19 cellular contexts compared by ENCODE assay signal in the genomic region with DNA sequence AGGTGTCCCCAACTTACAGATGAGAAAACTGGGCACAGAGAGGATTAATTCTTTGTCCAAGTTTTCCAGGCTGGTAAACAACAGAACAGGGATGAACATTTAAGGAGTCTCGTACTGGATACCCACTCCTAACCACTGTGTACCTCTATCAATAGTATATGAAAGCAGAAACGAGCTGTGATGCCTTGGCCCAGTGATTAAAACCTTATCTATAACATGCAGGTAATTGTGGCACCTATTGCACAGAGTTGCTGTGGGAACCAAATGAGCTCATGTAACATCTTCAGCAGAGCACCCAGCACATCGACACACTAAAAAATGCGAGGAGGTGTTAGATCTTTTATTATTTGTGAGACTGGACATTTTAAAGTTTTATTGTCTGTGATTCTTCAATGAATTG. TPM values are rescaled to one million over a fixed set of nuclear protein-coding genes. Genes with fewer than 3 reads are reported as not detected.
DNase-seq lines count a peak whose midpoint lies in the region; ATAC-seq and TF ChIP-seq lines count a peak whose summit lies in the region.
"Had no signal": no experiment of that assay in that cellular context is flagged by ENCODE, and none has a peak within 500 bp of the region (broad histone marks: within the 10 kb centered on the region; RNA-seq: fewer than 3 reads in every experiment).

No MANE protein-coding gene starts in this region.

- DNase-seq in activated T-cell treated with anti-CD3 and anti-CD28 coated beads, Interleukin-2, amount 50 U/mL, for 24 hours: no peak
- DNase-seq in activated T-cell treated with anti-CD3 and anti-CD28 coated beads, Interleukin-2, amount 50 U/mL, for 48 hours: no peak
- DNase-seq in Peyer's patch (no peak), cerebellum (ENCODE audit: low spot score) (no peak), NCI-H1930 (lab: John Stamatoyannopoulos, UW) (no peak), Calu3 (no peak)
- no peak for DNase-seq in effector memory CD8-positive, alpha-beta T cell
- no peak for DNase-seq in stimulated activated naive CD8-positive, alpha-beta T cell treated with anti-CD3 and anti-CD28 coated beads, Interleukin-15, amount 100 ng/mL, for 72 hours
- DNase-seq: amygdala; cerebellar nuclear complex; NCI-H2029 treated with DMSO at 0.1 percent for 48 hours; NCI-H526; sigmoid colon; SK-N-SH; stimulated activated CD4-positive, alpha-beta T cell treated with anti-CD3 and anti-CD28 coated beads, Interleukin-4, amount 100 ng/mL, for 24 hours had no signal

- intact Hi-C loops in Calu3 (cut with micrococcal nuclease; ENCODE audit: unreplicated experiment): no loop called here

- no peak for ATAC-seq in effector memory CD8-positive, alpha-beta T cell (replicated peaks)
- peak; percentile 14 for ATAC-seq in stimulated activated naive CD8-positive, alpha-beta T cell treated with anti-CD3 and anti-CD28 coated beads, Interleukin-15, amount 100 ng/mL, for 72 hours

- H3K4me3 ChIP-seq in Peyer's patch: peak overlapping the region in 1 of 4 donors; percentile 42

- peaks cover 60% of the 10 kb centered on the region for H3K4me1 Mint-ChIP-seq in activated T-cell treated with anti-CD3 and anti-CD28 coated beads, Interleukin-2, amount 50 U/mL, for 24 hours (ENCODE audit: low read depth)
- peaks cover 55 to 83% of the 10 kb centered on the region in 2 donors for H3K4me1 Mint-ChIP-seq in effector memory CD8-positive, alpha-beta T cell (ENCODE audit: low read depth in 2 of 2)
- H3K4me1 Mint-ChIP-seq in stimulated activated naive CD8-positive, alpha-beta T cell treated with anti-CD3 and anti-CD28 coated beads, Interleukin-15, amount 100 ng/mL, for 72 hours: peaks cover 42% of the 10 kb centered on the region
- H3K4me1 Mint-ChIP-seq in Calu3 (ENCODE audit: low read depth, unreplicated experiment): no peaks in the 10 kb centered on the region
- H3K4me1 Mint-ChIP-seq: mesothelial cell of epicardium had no signal

- TF ChIP-seq POLR2A in Peyer's patch (IDR thresholded peaks at IDR 0.05): no peak

- peaks cover 7% of the 10 kb centered on the region for H3K36me3 Mint-ChIP-seq in activated T-cell treated with anti-CD3 and anti-CD28 coated beads, Interleukin-2, amount 50 U/mL, for 24 hours (ENCODE audit: low read depth)
- no peaks in the 10 kb centered on the region for H3K36me3 Mint-ChIP-seq in effector memory CD8-positive, alpha-beta T cell (ENCODE audit: insufficient read depth)
- no peaks in the 10 kb centered on the region for H3K36me3 Mint-ChIP-seq in Calu3 (ENCODE audit: insufficient read depth, unreplicated experiment)
- H3K36me3 Mint-ChIP-seq: mesothelial cell of epicardium, type B pancreatic cell had no signal

- peaks cover 46% of the 10 kb centered on the region for H3K27me3 Mint-ChIP-seq in activated T-cell treated with anti-CD3 and anti-CD28 coated beads, Interleukin-2, amount 50 U/mL, for 24 hours
- H3K27me3 Mint-ChIP-seq in effector memory CD8-positive, alpha-beta T cell: no peaks in the 10 kb centered on the region
- H3K27me3 Mint-ChIP-seq in stimulated activated naive CD8-positive, alpha-beta T cell treated with anti-CD3 and anti-CD28 coated beads, Interleukin-15, amount 100 ng/mL, for 72 hours: peaks cover 63% of the 10 kb centered on the region
- peaks cover 51% of the 10 kb centered on the region for H3K27me3 Mint-ChIP-seq in Calu3 (ENCODE audit: unreplicated experiment)

- peaks cover 0 to 16% (median 5%) of the 10 kb centered on the region in 4 donors for H3K4me1 ChIP-seq in Peyer's patch

- H3K9me3 Mint-ChIP-seq in activated T-cell treated with anti-CD3 and anti-CD28 coated beads, Interleukin-2, amount 50 U/mL, for 24 hours: no peaks in the 10 kb centered on the region
- no peaks in the 10 kb centered on the region for H3K9me3 Mint-ChIP-seq in effector memory CD8-positive, alpha-beta T cell
- H3K9me3 Mint-ChIP-seq in stimulated activated naive CD8-positive, alpha-beta T cell treated with anti-CD3 and anti-CD28 coated beads, Interleukin-15, amount 100 ng/mL, for 72 hours: no peaks in the 10 kb centered on the region
- H3K9me3 Mint-ChIP-seq in Calu3 (ENCODE audit: low read depth, unreplicated experiment): no peaks in the 10 kb centered on the region
- H3K9me3 Mint-ChIP-seq: mesothelial cell of epicardium, type B pancreatic cell had no signal

- H3K27ac Mint-ChIP-seq in activated T-cell treated with anti-CD3 and anti-CD28 coated beads, Interleukin-2, amount 50 U/mL, for 24 hours: peak overlapping the region; percentile 0
- peak overlapping the region; percentile 88 to 95 for H3K27ac Mint-ChIP-seq in effector memory CD8-positive, alpha-beta T cell
- H3K27ac Mint-ChIP-seq in stimulated activated naive CD8-positive, alpha-beta T cell treated with anti-CD3 and anti-CD28 coated beads, Interleukin-15, amount 100 ng/mL, for 72 hours: no peak overlapping the region
- H3K27ac Mint-ChIP-seq in Calu3 (ENCODE audit: unreplicated experiment): no peak overlapping the region
- H3K27ac Mint-ChIP-seq: mesothelial cell of epicardium, type B pancreatic cell had no signal

- H3K4me3 Mint-ChIP-seq in activated T-cell treated with anti-CD3 and anti-CD28 coated beads, Interleukin-2, amount 50 U/mL, for 24 hours: peak overlapping the region; percentile 71
- H3K4me3 Mint-ChIP-seq in effector memory CD8-positive, alpha-beta T cell: peak overlapping the region; percentile 78 to 89
- no peak overlapping the region for H3K4me3 Mint-ChIP-seq in stimulated activated naive CD8-positive, alpha-beta T cell treated with anti-CD3 and anti-CD28 coated beads, Interleukin-15, amount 100 ng/mL, for 72 hours
- H3K4me3 Mint-ChIP-seq in Calu3 (ENCODE audit: low read depth, unreplicated experiment): no peak overlapping the region
- H3K4me3 Mint-ChIP-seq: mesothelial cell of epicardium, type B pancreatic cell had no signal

- no peaks in the 10 kb centered on the region for H3K36me3 ChIP-seq in Peyer's patch
- H3K36me3 ChIP-seq: sigmoid colon had no signal

- peak overlapping the region in 3 of 4 donors; percentile 14 to 83 (median 78) for H3K27ac ChIP-seq in Peyer's patch
- H3K27ac ChIP-seq: sigmoid colon had no signal

- no peaks in the 10 kb centered on the region for H3K27me3 ChIP-seq in Peyer's patch
- H3K27me3 ChIP-seq: sigmoid colon had no signal

- TF ChIP-seq CTCF in Peyer's patch (IDR thresholded peaks at IDR 0.05): no peak
- no peak for TF ChIP-seq CTCF in Calu3 (IDR thresholded peaks at IDR 0.05; ENCODE audit: unreplicated experiment)

- BruUV-seq in Calu3 (replicated peaks; lab: Mats Ljungman, UMichigan): no TSS peak

- CTCF ChIA-PET in Calu3 (lab: Charles Lee): no interaction called here

- no peaks in the 10 kb centered on the region for H3K9me3 ChIP-seq in Peyer's patch
- H3K9me3 ChIP-seq: sigmoid colon, SK-N-SH had no signal

RNA-seq across cellular contexts. Expression of gene TMEM273, which starts 1.6 kb away (rescaled TPM):
- total RNA-seq in Peyer's patch (10 to 100 TPM in 2 of 4 donors, 1 to 10 TPM in 2; 2.7 to 16.2 (median 10.2) TPM), cerebellum (2.8 TPM), Calu3 (2022) (not detected in 2 replicates)
- total RNA-seq: mesothelial cell of epicardium had no signal

RNA-seq across cellular contexts. Expression of gene FAM170B, which starts 52.8 kb away (rescaled TPM):
- total RNA-seq in Peyer's patch (not detected), cerebellum (not detected), Calu3 (2022) (not detected in 2 replicates)
- total RNA-seq: endothelial cell of umbilical vein, mesothelial cell of epicardium, omental fat pad, sigmoid colon had no signal

Comparison
In these comparisons a context has a peak if more than half of its experiments do, and no peak if none do; other contexts are left out.
1. H3K27ac Mint-ChIP-seq: peak in activated T-cell treated with anti-CD3 and anti-CD28 coated beads, Interleukin-2, amount 50 U/mL, for 24 hours (single experiment) and effector memory CD8-positive, alpha-beta T cell (2 of 2); none in stimulated activated naive CD8-positive, alpha-beta T cell treated with anti-CD3 and anti-CD28 coated beads, Interleukin-15, amount 100 ng/mL, for 72 hours (0 of 2) and Calu3 (single experiment).
2. H3K4me3 Mint-ChIP-seq: peak in activated T-cell treated with anti-CD3 and anti-CD28 coated beads, Interleukin-2, amount 50 U/mL, for 24 hours (single experiment) and effector memory CD8-positive, alpha-beta T cell (2 of 2); none in stimulated activated naive CD8-positive, alpha-beta T cell treated with anti-CD3 and anti-CD28 coated beads, Interleukin-15, amount 100 ng/mL, for 72 hours (0 of 2) and Calu3 (single experiment).